9 cellular contexts compared by ENCODE assay signal in the genomic region with DNA sequence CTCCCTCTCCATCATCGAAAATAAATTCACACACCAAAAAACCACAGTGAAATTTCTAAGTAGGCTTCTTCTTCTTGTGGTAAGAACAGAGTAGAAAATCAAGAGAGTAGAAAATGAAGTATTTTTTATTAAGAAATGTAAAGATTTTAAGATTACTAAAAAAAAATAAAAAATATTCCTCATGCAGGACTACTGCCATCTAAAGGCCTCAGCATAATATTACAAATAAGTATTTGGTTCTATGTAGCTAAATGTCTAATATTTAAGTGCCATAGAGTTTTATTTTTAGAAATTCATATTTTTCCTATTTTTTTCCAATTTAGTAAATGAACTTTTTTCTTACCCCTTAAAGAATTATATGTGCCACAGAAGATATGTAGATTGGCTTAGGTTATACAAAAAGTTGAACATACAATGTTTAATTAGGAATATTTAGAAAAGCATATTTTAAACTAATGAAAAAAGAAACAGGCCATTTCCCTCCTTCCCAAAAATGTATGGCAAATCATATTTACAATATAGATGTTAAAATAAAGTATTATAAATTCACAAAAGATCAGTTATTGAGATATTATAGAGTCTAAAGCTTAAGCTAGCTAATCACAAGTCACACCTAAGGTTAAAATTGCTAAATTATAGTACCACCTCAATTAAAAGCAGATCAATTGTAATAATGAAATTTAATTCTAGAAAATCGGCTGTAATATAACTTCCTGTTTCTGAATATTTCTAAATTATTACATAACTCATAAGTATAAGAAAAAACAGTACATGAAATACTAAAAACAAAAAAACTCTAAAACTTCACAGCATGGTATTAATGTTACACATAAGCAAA. TPM values are rescaled to one million over a fixed set of nuclear protein-coding genes. Genes with fewer than 3 reads are reported as not detected.
DNase-seq lines count a peak whose midpoint lies in the region; ATAC-seq and TF ChIP-seq lines count a peak whose summit lies in the region.
"Had no signal": no experiment of that assay in that cellular context is flagged by ENCODE, and none has a peak within 500 bp of the region (broad histone marks: within the 10 kb centered on the region; RNA-seq: fewer than 3 reads in every experiment).

No MANE protein-coding gene starts in this region.

- H3K27me3 Mint-ChIP-seq in WTC11 (ENCODE audit: low read depth) = peaks cover 9% of the 10 kb centered on the region

- H3K27ac ChIP-seq in GM23248 (no peak overlapping the region), esophagus squamous epithelium (no peak overlapping the region)
- H3K27ac ChIP-seq: skin epidermis had no signal

- no peak overlapping the region for H3K4me3 Mint-ChIP-seq in WTC11

- CTCF ChIA-PET in WTC11 (lab: Charles Lee) = interaction anchor here (0.5 to 1.8 kb wide), 15 partner anchors 9 to 1222 kb away, joined by 3 to 8 read pairs (median 4); no protein-coding TSS in a partner anchor

- in situ Hi-C loops in GM23248 (cut with MboI) = loop anchor here (10.0 kb wide), 1 partner anchor 82 kb away; no protein-coding TSS in a partner anchor

- no peak overlapping the region for H2AFZ ChIP-seq in GM23248

- H3K27me3 ChIP-seq in GM23248 (replicated peaks; ENCODE audit: insufficient read depth) = no peaks in the 10 kb centered on the region
- H3K27me3 ChIP-seq in kidney epithelial cell (ENCODE audit: control insufficient read depth, insufficient read depth, low read length) = no peaks in the 10 kb centered on the region
- no peaks in the 10 kb centered on the region for H3K27me3 ChIP-seq in esophagus squamous epithelium

- peaks cover 14% of the 10 kb centered on the region; the same call in 1 of the 2 replicates for H3F3A ChIP-seq in GM23248 (ENCODE audit: insufficient read depth)

- DNase-seq in AG08395 (ENCODE audit: low spot score) (peak; percentile 15), GM23248 (peak; percentile 57), WTC11 (ENCODE audit: low spot score) (no peak), kidney epithelial cell (ENCODE audit: low read depth) (no peak), A172 (ENCODE audit: low spot score) (no peak), mucosa of descending colon (no peak), esophagus squamous epithelium (lab: John Stamatoyannopoulos, UW) (no peak)

- no peak overlapping the region for H3K4me2 ChIP-seq in GM23248 (ENCODE audit: unreplicated experiment)

- H3K9me3 Mint-ChIP-seq in WTC11 = peaks cover 34% of the 10 kb centered on the region

- peaks cover 19% of the 10 kb centered on the region for H3K36me3 Mint-ChIP-seq in WTC11

- H3K4me1 ChIP-seq in GM23248 (ENCODE audit: insufficient read depth) (0 out of 2 replicates have a peak, but pooled peaks cover 5% of the 10 kb centered on the region), mucosa of descending colon (ENCODE audit: low read depth) (peaks cover 13% of the 10 kb centered on the region), esophagus squamous epithelium (peaks cover 7 to 27% (median 9%) of the 10 kb centered on the region in 3 donors)

- no peak overlapping the region for H3K4me3 ChIP-seq in GM23248
- no peak overlapping the region for H3K4me3 ChIP-seq in kidney epithelial cell (ENCODE audit: low read depth, low read length)
- H3K4me3 ChIP-seq in mucosa of descending colon = no peak overlapping the region
- no peak overlapping the region for H3K4me3 ChIP-seq in esophagus squamous epithelium
- H3K4me3 ChIP-seq: skin epidermis had no signal

- intact Hi-C loops in mucosa of descending colon (cut with DNase I, micrococcal nuclease) (loop anchor here in 1 of 2 donors (5.0 kb wide), 1 partner anchor 85 kb away; no protein-coding TSS in a partner anchor), esophagus squamous epithelium (cut with DNase I) (no loop called here)

- no peak overlapping the region for H3K9ac ChIP-seq in GM23248

- H3K9me2 ChIP-seq in GM23248 (ENCODE audit: insufficient read depth) = no peaks in the 10 kb centered on the region

- ATAC-seq in WTC11 (no peak), GM21381 (IDR thresholded peaks at IDR 0.05; ENCODE audit: unreplicated experiment) (no peak), mucosa of descending colon (no peak)

- peaks cover 40% of the 10 kb centered on the region for H3K4me1 Mint-ChIP-seq in WTC11

- POLR2A ChIA-PET in WTC11 (lab: Charles Lee) = no interaction called here

- 0 out of 2 replicates have a peak, but pooled peaks have one; percentile 12 for TF ChIP-seq CTCF in WTC11 (IDR thresholded peaks at IDR 0.05)
- TF ChIP-seq CTCF in kidney epithelial cell (IDR thresholded peaks at IDR 0.05; ENCODE audit: insufficient read depth, low read length, poor library complexity, severe bottlenecking) = peak; percentile 37
- TF ChIP-seq CTCF in mucosa of descending colon (IDR thresholded peaks at IDR 0.05) = no peak
- TF ChIP-seq CTCF in esophagus squamous epithelium (IDR thresholded peaks at IDR 0.05) = peak in 3 of 6 experiments; percentile 33 to 65 (median 54)

- H3K27ac Mint-ChIP-seq in WTC11 = no peak overlapping the region

- H4K20me1 ChIP-seq in GM23248 (ENCODE audit: insufficient read depth) = no peaks in the 10 kb centered on the region

- H3K9me3 ChIP-seq in GM23248 (ENCODE audit: low read depth) (no peaks in the 10 kb centered on the region), mucosa of descending colon (peaks cover 7% of the 10 kb centered on the region), esophagus squamous epithelium (peaks cover 0 to 11% (median 8%) of the 10 kb centered on the region in 3 donors)

- no peaks in the 10 kb centered on the region for H3K79me2 ChIP-seq in GM23248 (ENCODE audit: insufficient read depth)

- H3K36me3 ChIP-seq in GM23248 (ENCODE audit: low read depth) (no peaks in the 10 kb centered on the region), kidney epithelial cell (ENCODE audit: control insufficient read depth, insufficient read depth, low read length) (no peaks in the 10 kb centered on the region), mucosa of descending colon (ENCODE audit: low read depth) (no peaks in the 10 kb centered on the region), esophagus squamous epithelium (no peaks in the 10 kb centered on the region)

- WGBS in GM23248 (ENCODE audit: low coverage in 1 of 2, low lambda C conversion rate in 2 of 2, missing lambda C conversion rate in 2 of 2), 2 experiments = 20 to 34% methylated on average over 2 of the region's 2 CpGs
- WGBS in esophagus squamous epithelium, 2 donors = 36 to 70% methylated on average over 2 of the region's 2 CpGs

- no peak for TF ChIP-seq POLR2A in esophagus squamous epithelium (IDR thresholded peaks at IDR 0.05)

TF ChIP-seq in WTC11, 78 proteins besides CTCF, POLR2A, EP300 and RAD21 (continues in another document):
- TF ChIP-seq, protein P1, sequence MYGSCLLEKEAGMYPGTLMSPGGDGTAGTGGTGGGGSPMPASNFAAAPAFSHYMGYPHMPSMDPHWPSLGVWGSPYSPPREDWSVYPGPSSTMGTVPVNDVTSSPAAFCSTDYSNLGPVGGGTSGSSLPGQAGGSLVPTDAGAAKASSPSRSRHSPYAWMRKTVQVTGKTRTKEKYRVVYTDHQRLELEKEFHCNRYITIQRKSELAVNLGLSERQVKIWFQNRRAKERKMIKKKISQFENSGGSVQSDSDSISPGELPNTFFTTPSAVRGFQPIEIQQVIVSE (CRISPR knock-in tag; IDR thresholded peaks at IDR 0.05; ENCODE audit: borderline replicate concordance) = no peak
- TF ChIP-seq, protein P2, sequence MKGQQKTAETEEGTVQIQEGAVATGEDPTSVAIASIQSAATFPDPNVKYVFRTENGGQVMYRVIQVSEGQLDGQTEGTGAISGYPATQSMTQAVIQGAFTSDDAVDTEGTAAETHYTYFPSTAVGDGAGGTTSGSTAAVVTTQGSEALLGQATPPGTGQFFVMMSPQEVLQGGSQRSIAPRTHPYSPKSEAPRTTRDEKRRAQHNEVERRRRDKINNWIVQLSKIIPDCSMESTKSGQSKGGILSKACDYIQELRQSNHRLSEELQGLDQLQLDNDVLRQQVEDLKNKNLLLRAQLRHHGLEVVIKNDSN (CRISPR knock-in tag; IDR thresholded peaks at IDR 0.05) = no peak
- TF ChIP-seq TP53 (CRISPR knock-in tag; IDR thresholded peaks at IDR 0.05) = no peak
- TF ChIP-seq SMAD4 (CRISPR knock-in tag; IDR thresholded peaks at IDR 0.05) = no peak
- TF ChIP-seq TEAD1 (CRISPR knock-in tag; IDR thresholded peaks at IDR 0.05) = no peak
- TF ChIP-seq CREM (CRISPR knock-in tag; IDR thresholded peaks at IDR 0.05) = no peak
- TF ChIP-seq, protein P3, sequence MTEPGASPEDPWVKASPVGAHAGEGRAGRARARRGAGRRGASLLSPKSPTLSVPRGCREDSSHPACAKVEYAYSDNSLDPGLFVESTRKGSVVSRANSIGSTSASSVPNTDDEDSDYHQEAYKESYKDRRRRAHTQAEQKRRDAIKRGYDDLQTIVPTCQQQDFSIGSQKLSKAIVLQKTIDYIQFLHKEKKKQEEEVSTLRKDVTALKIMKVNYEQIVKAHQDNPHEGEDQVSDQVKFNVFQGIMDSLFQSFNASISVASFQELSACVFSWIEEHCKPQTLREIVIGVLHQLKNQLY (CRISPR knock-in tag; IDR thresholded peaks at IDR 0.05) = no peak
- TF ChIP-seq CREB1 (CRISPR knock-in tag; IDR thresholded peaks at IDR 0.05) = no peak

RNA-seq across cellular contexts. Expression of a gene that starts 3.5 kb away (rescaled TPM):
- 1.8 and 3.4 TPM in 2 replicates for total RNA-seq in GM23248 (2014; rRNA removed; shearing (Covaris generic))
- 15.0 and 15.4 TPM in 2 replicates for polyA plus RNA-seq in GM23248 (2016; fragmentation: Nextera tagmentation; extraction: Ambion mirVana)
- 67.1 to 70.1 TPM (median 67.9 TPM) in 3 replicates for total RNA-seq in WTC11 (2021)
- 7.3 and 19.3 TPM in 2 replicates for total RNA-seq in kidney epithelial cell
- 5.2 and 10.3 TPM in 2 replicates for total RNA-seq in A172 (2014; rRNA removed; shearing (Covaris generic))
- total RNA-seq in mucosa of descending colon = 10 to 100 TPM; 32.6 to 49.6 (median 43.2) TPM
- total RNA-seq in esophagus squamous epithelium = 10 to 100 TPM in 1 of 4 donors, 1 to 10 TPM in 3; 6.3 to 11.7 (median 8.3) TPM

RNA-seq across cellular contexts. Expression of a gene that starts 28.7 kb away (rescaled TPM):
- 0.63 and 1.7 TPM in 2 replicates for total RNA-seq in GM23248 (2014; rRNA removed; shearing (Covaris generic))
- 0.94 and 0.95 TPM in 2 replicates for polyA plus RNA-seq in GM23248 (2016; fragmentation: Nextera tagmentation; extraction: Ambion mirVana)
- total RNA-seq in WTC11 (2021) (0.07 to 0.32 TPM in 2 of 3 replicates, not detected in the other), kidney epithelial cell (not detected in 2 replicates), mucosa of descending colon (not detected), esophagus squamous epithelium (not detected)
- total RNA-seq in A172 (2014; rRNA removed; shearing (Covaris generic)) = not detected in 2 replicates

RNA-seq across cellular contexts. Expression of a gene that starts 36.5 kb away (rescaled TPM):
- total RNA-seq in GM23248 (2014; rRNA removed; shearing (Covaris generic)) = 0.13 and 0.32 TPM in 2 replicates
- 0.06 and 0.09 TPM in 2 replicates for polyA plus RNA-seq in GM23248 (2016; fragmentation: Nextera tagmentation; extraction: Ambion mirVana)
- 0.13 to 0.18 TPM (median 0.16 TPM) in 3 replicates for total RNA-seq in WTC11 (2021)
- total RNA-seq in kidney epithelial cell = 2.9 and 3.1 TPM in 2 replicates
- 0.02 and 0.05 TPM in 2 replicates for total RNA-seq in A172 (2014; rRNA removed; shearing (Covaris generic))
- total RNA-seq in mucosa of descending colon = 10 to 100 TPM in 2 of 3 donors, 1 to 10 TPM in 1; 8.0 to 25.8 (median 23.2) TPM
- 10 to 100 TPM in 2 of 4 donors, 1 to 10 TPM in 2; 5.0 to 12.1 (median 10.0) TPM for total RNA-seq in esophagus squamous epithelium

Comparison
In these comparisons a context has a peak if more than half of its experiments do, and no peak if none do; other contexts are left out.
1. DNase-seq: peak in AG08395 (single experiment) and GM23248 (single experiment); none in WTC11 (single experiment), kidney epithelial cell (single experiment), A172 (single experiment), mucosa of descending colon (0 of 3) and esophagus squamous epithelium (single experiment).